In genomic region chr5:125541085-125541484, GRCh38 we compare ENCODE assay signal across 32 cellular contexts.
"Had no signal": no experiment of that assay in that cellular context is flagged by ENCODE, and none has a peak within 500 bp of the region (broad histone marks: within the 10 kb centered on the region; RNA-seq: fewer than 3 reads in every experiment).

No MANE protein-coding gene starts in this region.

- DNase-seq: activated CD4-positive, alpha-beta T cell treated with anti-CD3 and anti-CD28 coated beads for 1 hour; activated CD4-positive, alpha-beta T cell treated with anti-CD3 and anti-CD28 coated beads for 48 hours; activated CD4-positive, CD25-positive, alpha-beta regulatory T cell; activated CD8-positive, alpha-beta T cell treated with anti-CD3 and anti-CD28 coated beads for 36 hours; activated gamma-delta T cell; activated naive CD4-positive, alpha-beta T cell treated with Interleukin-2 at 50 U/mL for 16 hours; activated naive CD8-positive, alpha-beta T cell treated with anti-CD3 and anti-CD28 coated beads, Interleukin-2, amount 10 ng/mL, durations not matched to agents 7 days and 5 days; activated T-cell treated with anti-CD3 and anti-CD28 coated beads, Interleukin-2, amount 50 U/mL, for 24 hours; amygdala; Kasumi-1; KG1; MG63; NCI-H1048; NCI-H1105 treated with DMSO at 0.1 percent for 48 hours; NCI-H1436; NCI-H1694 treated with DMSO at 0.1 percent for 48 hours; NCI-H2029; NCI-H345; NCI-H524 treated with DMSO at 0.1 percent for 48 hours; NK-92 treated with Interleukin-12 subunit alpha and Interleukin-12 subunit beta, amount 100 ng/mL, for 24 hours; PC-9; Right ventricle myocardium superior; SW 1271; T-helper 1 cell; T-helper 2 cell; T-helper 9 cell had no signal

- ATAC-seq: activated CD8-positive, alpha-beta T cell treated with anti-CD3 and anti-CD28 coated beads for 36 hours had no signal

- H3K4me3 ChIP-seq: ascending aorta, cardiac muscle cell, MG63, PC-9 had no signal

- H3K27ac Mint-ChIP-seq: activated CD8-positive, alpha-beta T cell treated with anti-CD3 and anti-CD28 coated beads for 36 hours; activated naive CD4-positive, alpha-beta T cell treated with anti-CD3 and anti-CD28 coated beads, Interleukin-2, amount 50 U/mL, for 24 hours; activated naive CD8-positive, alpha-beta T cell treated with anti-CD3 and anti-CD28 coated beads, Interleukin-2, amount 10 ng/mL, durations not matched to agents 7 days and 5 days; activated T-cell treated with anti-CD3 and anti-CD28 coated beads, Interleukin-2, amount 50 U/mL, for 24 hours; activated T-helper 2 cell treated with anti-CD3 and anti-CD28 coated beads, Interferon-gamma antibody, Interleukin-2, Interleukin-4, amounts not matched to agents 10 μg/mL and 5 μg/mL and 100 μg/mL, durations not matched to agents 14 hours and 24 hours and 36 hours had no signal

- H3K4me1 Mint-ChIP-seq: activated naive CD4-positive, alpha-beta T cell treated with anti-CD3 and anti-CD28 coated beads, Interleukin-2, amount 50 U/mL, for 24 hours; activated naive CD8-positive, alpha-beta T cell treated with anti-CD3 and anti-CD28 coated beads, Interleukin-2, amount 10 ng/mL, durations not matched to agents 7 days and 5 days; central memory CD8-positive, alpha-beta T cell had no signal

- H3K27ac ChIP-seq: ascending aorta, cardiac muscle cell, PC-9, VCaP had no signal

- H3K4me1 ChIP-seq: ascending aorta had no signal

- H3K36me3 Mint-ChIP-seq: activated naive CD4-positive, alpha-beta T cell treated with anti-CD3 and anti-CD28 coated beads, Interleukin-2, amount 50 U/mL, for 24 hours; activated naive CD8-positive, alpha-beta T cell treated with anti-CD3 and anti-CD28 coated beads, Interleukin-2, amount 10 ng/mL, durations not matched to agents 7 days and 5 days had no signal

- H3K27me3 Mint-ChIP-seq: activated CD8-positive, alpha-beta T cell treated with anti-CD3 and anti-CD28 coated beads for 36 hours; activated naive CD4-positive, alpha-beta T cell treated with anti-CD3 and anti-CD28 coated beads, Interleukin-2, amount 50 U/mL, for 24 hours; activated naive CD8-positive, alpha-beta T cell treated with anti-CD3 and anti-CD28 coated beads, Interleukin-2, amount 10 ng/mL, durations not matched to agents 7 days and 5 days; activated T-cell treated with anti-CD3 and anti-CD28 coated beads, Interleukin-2, amount 50 U/mL, for 24 hours; central memory CD8-positive, alpha-beta T cell had no signal

- H3K27me3 ChIP-seq: ascending aorta, cardiac muscle cell, MG63 had no signal

- H3K4me3 Mint-ChIP-seq: activated CD8-positive, alpha-beta T cell treated with anti-CD3 and anti-CD28 coated beads for 36 hours; activated naive CD4-positive, alpha-beta T cell treated with anti-CD3 and anti-CD28 coated beads, Interleukin-2, amount 50 U/mL, for 24 hours; activated naive CD8-positive, alpha-beta T cell treated with anti-CD3 and anti-CD28 coated beads, Interleukin-2, amount 10 ng/mL, durations not matched to agents 7 days and 5 days; activated T-cell treated with anti-CD3 and anti-CD28 coated beads, Interleukin-2, amount 50 U/mL, for 24 hours; central memory CD8-positive, alpha-beta T cell had no signal

- H3K4me2 ChIP-seq: PC-9 had no signal

- H3K36me3 ChIP-seq: ascending aorta, cardiac muscle cell, MG63 had no signal
